ENCODE assay signal across 13 cellular contexts in genomic region chr7:155928583-155929145, GRCh38.
DNase-seq lines count a peak whose midpoint lies in the region; TF ChIP-seq lines count a peak whose summit lies in the region.
"Had no signal": no experiment of that assay in that cellular context is flagged by ENCODE, and none has a peak within 500 bp of the region (broad histone marks: within the 10 kb centered on the region; RNA-seq: fewer than 3 reads in every experiment).

No MANE protein-coding gene starts in this region.

- H2AFZ ChIP-seq in trophoblast cell (ENCODE audit: insufficient read depth, low read length, poor library complexity), result no peak overlapping the region
- H2AFZ ChIP-seq: GM23248 had no signal

- no peak overlapping the region for H3K23ac ChIP-seq in trophoblast cell (ENCODE audit: low read length)

- no peak for TF ChIP-seq EP300 in sigmoid colon (IDR thresholded peaks at IDR 0.05)

- no peak overlapping the region for H3K14ac ChIP-seq in trophoblast cell (ENCODE audit: low read length)

- intact Hi-C loops in sigmoid colon (cut with DNase I), result no loop called here

- TF ChIP-seq CTCF in sigmoid colon (IDR thresholded peaks at IDR 0.05), result no peak

- WGBS in sigmoid colon, 2 donors, result 76 to 79% methylated on average over 19 of the region's 19 CpGs
- WGBS in trophoblast cell (ENCODE audit: extremely low coverage, insufficient coverage, insufficient read length), result no CpG with 5 or more reads among the region's 19 CpGs

- H3K27me3 ChIP-seq in sigmoid colon (peaks cover 0 to 17% (median 0%) of the 10 kb centered on the region in 3 donors), trophoblast cell (ENCODE audit: insufficient read depth, low read length) (no peaks in the 10 kb centered on the region)

- no peak overlapping the region for H4K91ac ChIP-seq in trophoblast cell (ENCODE audit: low read depth, low read length)

- H2BK12ac ChIP-seq in trophoblast cell (ENCODE audit: low read length), result no peak overlapping the region

- H3K27ac ChIP-seq in sigmoid colon (no peak overlapping the region), trophoblast cell (ENCODE audit: low read depth, low read length) (no peak overlapping the region)
- H3K27ac ChIP-seq: GM23248 had no signal

- H3K9ac ChIP-seq in trophoblast cell (ENCODE audit: low read length), result no peak overlapping the region
- H3K9ac ChIP-seq: GM23248 had no signal

- H2AK5ac ChIP-seq in trophoblast cell (ENCODE audit: low read length), result no peak overlapping the region

- no peaks in the 10 kb centered on the region for H3K79me2 ChIP-seq in trophoblast cell (ENCODE audit: control insufficient read depth, insufficient read depth, low read length, poor library complexity)

- H2BK5ac ChIP-seq in trophoblast cell (ENCODE audit: low read depth, low read length, poor library complexity), result no peak overlapping the region

- H3K36me3 ChIP-seq in sigmoid colon (no peaks in the 10 kb centered on the region), trophoblast cell (ENCODE audit: control insufficient read depth in 1 of 2, insufficient read depth in 2 of 2, low read length in 2 of 2) (no peaks in the 10 kb centered on the region)

- no peaks in the 10 kb centered on the region for H3K79me1 ChIP-seq in trophoblast cell (ENCODE audit: low read length)

- H3K9me3 ChIP-seq in sigmoid colon (no peaks in the 10 kb centered on the region), trophoblast cell (ENCODE audit: insufficient read depth, low read depth, low read length) (peaks cover 7% of the 10 kb centered on the region)

- H3K4me2 ChIP-seq in trophoblast cell (ENCODE audit: low read length), result no peak overlapping the region

- H2BK120ac ChIP-seq in trophoblast cell (ENCODE audit: insufficient read depth, low read length, poor library complexity), result no peak overlapping the region

- no peak overlapping the region for H3K18ac ChIP-seq in trophoblast cell (ENCODE audit: low read length)

- TF ChIP-seq POLR2A in sigmoid colon (IDR thresholded peaks at IDR 0.05), result no peak

- H3K4me3 ChIP-seq in sigmoid colon (no peak overlapping the region), trophoblast cell (ENCODE audit: low read depth, low read length) (no peak overlapping the region)
- H3K4me3 ChIP-seq: GM12878, GM23248 had no signal

- in situ Hi-C loops in KBM-7 (cut with MboI; ENCODE audit: low pct_unique_long_range_greater_than_20kb, low sequenced_read_pairs), result no loop called here

- H3K4me1 ChIP-seq in sigmoid colon (no peaks in the 10 kb centered on the region), trophoblast cell (ENCODE audit: control insufficient read depth in 1 of 2, insufficient read depth in 2 of 2, low read length in 2 of 2) (no peaks in the 10 kb centered on the region)

- H4K8ac ChIP-seq in trophoblast cell (ENCODE audit: low read depth, low read length), result no peak overlapping the region

- peak; percentile 49 for DNase-seq in ELF-1 (ENCODE audit: low read depth, low spot score)
- peak; percentile 28 for DNase-seq in dermis blood vessel endothelial cell
- peak; percentile 48 for DNase-seq in mucosa of gallbladder (ENCODE audit: low spot score)
- DNase-seq in sigmoid colon, result peak; percentile 49
- DNase-seq in 8988T, result no peak
- DNase-seq in trophoblast cell, result no peak
- DNase-seq in KBM-7, result no peak
- DNase-seq: C1 segment of cervical spinal cord; Calu3; CD4-positive, alpha-beta T cell; DMS 273 treated with DMSO at 0.1 percent for 48 hours; GM23248 had no signal

- H3K4ac ChIP-seq in trophoblast cell (ENCODE audit: low read depth, low read length), result no peak overlapping the region

- no peak overlapping the region for H4K12ac ChIP-seq in trophoblast cell (ENCODE audit: low read depth, low read length)

Comparison
In these comparisons a context has a peak if more than half of its experiments do, and no peak if none do; other contexts are left out.
1. DNase-seq: peak in ELF-1 (single experiment), dermis blood vessel endothelial cell (single experiment), mucosa of gallbladder (single experiment) and sigmoid colon (single experiment); none in 8988T (single experiment), trophoblast cell (0 of 2) and KBM-7 (single experiment).